14 cellular contexts compared by ENCODE assay signal in genomic region chr9:129330711-129331279, GRCh38.
DNase-seq lines count a peak whose midpoint lies in the region; ATAC-seq, FAIRE-seq and TF ChIP-seq lines count a peak whose summit lies in the region.
"Had no signal": no experiment of that assay in that cellular context is flagged by ENCODE, and none has a peak within 500 bp of the region (broad histone marks: within the 10 kb centered on the region; RNA-seq: fewer than 3 reads in every experiment).

No MANE protein-coding gene starts in this region.

- no peak overlapping the region for H3K4me3 Mint-ChIP-seq in activated CD4-positive, alpha-beta memory T cell treated with anti-CD3 and anti-CD28 coated beads, Interleukin-2, amount 10 ng/mL, durations not matched to agents 7 days and 5 days
- H3K4me3 Mint-ChIP-seq: activated T-helper 1 cell treated with anti-CD3 and anti-CD28 coated beads, Interleukin-12 subunit alpha, Interleukin-12 subunit beta, Interleukin-2, Interleukin-4 antibody, amounts not matched to agents 30 ng/mL and 10 ng/mL and 1 ng/mL, durations not matched to agents 14 hours and 24 hours and 36 hours had no signal

- H3K9me3 ChIP-seq in A549 (peaks cover 16% of the 10 kb centered on the region), GM23248 (ENCODE audit: low read depth) (no peaks in the 10 kb centered on the region), SK-N-SH (no peaks in the 10 kb centered on the region), hepatocyte (ENCODE audit: low read depth) (no peaks in the 10 kb centered on the region)
- H3K9me3 ChIP-seq: prostate gland had no signal

- H2AFZ ChIP-seq in GM23248: no peak overlapping the region
- H2AFZ ChIP-seq in SK-N-SH (ENCODE audit: low read depth): no peak overlapping the region
- H2AFZ ChIP-seq in hepatocyte: no peak overlapping the region

- 91% methylated on average over 3 of the region's 3 CpGs for WGBS in A549 (ENCODE audit: missing lambda C conversion rate)
- 95 to 97% methylated on average over 3 of the region's 3 CpGs for WGBS in GM23248 (ENCODE audit: low coverage in 1 of 2, low lambda C conversion rate in 2 of 2, missing lambda C conversion rate in 2 of 2), 2 experiments
- 97% methylated on average over 3 of the region's 3 CpGs for WGBS in SK-N-SH (ENCODE audit: low lambda C conversion rate)
- 93% methylated on average over 3 of the region's 3 CpGs for WGBS in hepatocyte (ENCODE audit: low lambda C conversion rate, missing lambda C conversion rate)

- H4K20me1 ChIP-seq in GM23248 (ENCODE audit: insufficient read depth) (no peaks in the 10 kb centered on the region), SK-N-SH (ENCODE audit: insufficient read depth) (no peaks in the 10 kb centered on the region), hepatocyte (ENCODE audit: insufficient read depth, poor library complexity, severe bottlenecking) (no peaks in the 10 kb centered on the region)

- H3K4me3 ChIP-seq in A549 (no peak overlapping the region), GM23248 (no peak overlapping the region), SK-N-SH (ENCODE audit: low read depth in 2 of 2, low read length in 1 of 2) (no peak overlapping the region), hepatocyte (no peak overlapping the region)
- H3K4me3 ChIP-seq: prostate gland, SJSA1 had no signal

- H3K79me2 ChIP-seq in GM23248 (ENCODE audit: insufficient read depth) (no peaks in the 10 kb centered on the region), SK-N-SH (ENCODE audit: insufficient read depth) (no peaks in the 10 kb centered on the region), hepatocyte (no peaks in the 10 kb centered on the region)

- no peak overlapping the region for H3K9ac ChIP-seq in GM23248
- H3K9ac ChIP-seq in SK-N-SH: no peak overlapping the region

- TF ChIP-seq CTCF in A549 (IDR thresholded peaks at IDR 0.05): no peak
- TF ChIP-seq CTCF in SK-N-SH (IDR thresholded peaks at IDR 0.05): no peak
- no peak for TF ChIP-seq CTCF in hepatocyte (IDR thresholded peaks at IDR 0.05; ENCODE audit: poor library complexity)

- H3K9me3 Mint-ChIP-seq in activated CD4-positive, alpha-beta memory T cell treated with anti-CD3 and anti-CD28 coated beads, Interleukin-2, amount 10 ng/mL, durations not matched to agents 7 days and 5 days: peaks cover 12% of the 10 kb centered on the region

- H3K36me3 ChIP-seq in GM23248 (ENCODE audit: low read depth): no peaks in the 10 kb centered on the region
- H3K36me3 ChIP-seq in SK-N-SH (replicated peaks in 1 of 2; ENCODE audit: control insufficient read depth in 1 of 2, insufficient read depth in 2 of 2, low read length in 1 of 2): no peaks in the 10 kb centered on the region
- H3K36me3 ChIP-seq in hepatocyte (replicated peaks; ENCODE audit: insufficient read depth, low read depth): no peaks in the 10 kb centered on the region
- H3K36me3 ChIP-seq: prostate gland, SJSA1 had no signal

- no peaks in the 10 kb centered on the region for H3K9me2 ChIP-seq in GM23248 (ENCODE audit: insufficient read depth)
- H3K9me2 ChIP-seq in SK-N-SH: no peaks in the 10 kb centered on the region
- no peaks in the 10 kb centered on the region for H3K9me2 ChIP-seq in hepatocyte (replicated peaks; ENCODE audit: insufficient read depth)

- DNase-seq in A549 (ENCODE audit: low read depth in 1 of 2, low spot score in 1 of 2) (peak in 1 of 2 experiments; percentile 85), GM23248 (peak; percentile 62), SK-N-SH (no peak), hepatocyte (ENCODE audit: low spot score) (no peak), RCC 7860 (ENCODE audit: low spot score) (no peak), head of caudate nucleus (no peak)
- no peak for DNase-seq in activated CD4-positive, alpha-beta memory T cell treated with anti-CD3 and anti-CD28 coated beads, Interleukin-2, amount 10 ng/mL, durations not matched to agents 7 days and 5 days
- DNase-seq: GF-D8, NCI-H446 had no signal

- peaks cover 10% of the 10 kb centered on the region for H3K27me3 Mint-ChIP-seq in activated CD4-positive, alpha-beta memory T cell treated with anti-CD3 and anti-CD28 coated beads, Interleukin-2, amount 10 ng/mL, durations not matched to agents 7 days and 5 days

- H3K27me3 ChIP-seq in GM23248 (replicated peaks; ENCODE audit: insufficient read depth) (no peaks in the 10 kb centered on the region), SK-N-SH (ENCODE audit: insufficient read depth) (no peaks in the 10 kb centered on the region), hepatocyte (no peaks in the 10 kb centered on the region)
- H3K27me3 ChIP-seq: SJSA1 had no signal

- H3K4me1 ChIP-seq in A549 (peaks cover 50% of the 10 kb centered on the region), GM23248 (ENCODE audit: insufficient read depth) (peaks cover 23% of the 10 kb centered on the region), SK-N-SH (ENCODE audit: control insufficient read depth in 1 of 2, insufficient read depth in 2 of 2, low read depth in 1 of 2, low read length in 1 of 2) (peaks cover 20 to 21% of the 10 kb centered on the region in 2 experiments; a peak in 3 of 4 replicates), hepatocyte (ENCODE audit: insufficient read depth) (peaks cover 20% of the 10 kb centered on the region)

- TF ChIP-seq RAD21 in A549 (conservative IDR thresholded peaks at IDR 0.05 in 1 of 2, IDR thresholded peaks at IDR 0.05 in 1 of 2) (no peak), SK-N-SH (IDR thresholded peaks at IDR 0.05; ENCODE audit: low read length) (no peak)

- H3K4me2 ChIP-seq in A549: no peak overlapping the region
- H3K4me2 ChIP-seq in GM23248 (ENCODE audit: unreplicated experiment): no peak overlapping the region
- H3K4me2 ChIP-seq in SK-N-SH: no peak overlapping the region
- H3K4me2 ChIP-seq in hepatocyte: no peak overlapping the region

- H3K27ac ChIP-seq in A549 (peak overlapping the region; percentile 33 to 99; a peak in 4 of 6 replicates), GM23248 (no peak overlapping the region), SK-N-SH (ENCODE audit: low read depth in 2 of 2, low read length in 1 of 2) (no peak overlapping the region), hepatocyte (peak overlapping the region; percentile 87)
- H3K27ac ChIP-seq: SJSA1 had no signal

- POLR2A ChIA-PET in A549 (lab: Yijun Ruan, JAX) (no interaction called here), SK-N-SH (lab: Yijun Ruan, JAX) (no interaction called here)
- POLR2A ChIA-PET in activated CD4-positive, alpha-beta memory T cell treated with anti-CD3 and anti-CD28 coated beads, Interleukin-2, amount 10 ng/mL, durations not matched to agents 7 days and 5 days (lab: Charles Lee): no interaction called here

- TF ChIP-seq EP300 in A549 (IDR thresholded peaks at IDR 0.05) (no peak), SK-N-SH (IDR thresholded peaks at IDR 0.05; ENCODE audit: borderline replicate concordance in 1 of 2, low read depth in 1 of 2, low read length in 1 of 2) (no peak)

- peaks cover 8% of the 10 kb centered on the region for H3K4me1 Mint-ChIP-seq in activated CD4-positive, alpha-beta memory T cell treated with anti-CD3 and anti-CD28 coated beads, Interleukin-2, amount 10 ng/mL, durations not matched to agents 7 days and 5 days

- ATAC-seq in A549 (no peak), HG03196 (IDR thresholded peaks at IDR 0.05; ENCODE audit: unreplicated experiment) (no peak)
- ATAC-seq: activated CD4-positive, CD25-positive, alpha-beta regulatory T cell treated with anti-CD3 and anti-CD28 coated beads, Interleukin-2, amount 50 U/mL, for 24 hours had no signal

- CTCF ChIA-PET in A549 (lab: Yijun Ruan, JAX) (interaction anchor here (0.9 to 1.6 kb wide), 2 partner anchors 146 to 191 kb away, joined by 3 to 7 read pairs; no protein-coding TSS in a partner anchor), SK-N-SH (lab: Yijun Ruan, JAX) (no interaction called here)
- CTCF ChIA-PET in activated CD4-positive, alpha-beta memory T cell treated with anti-CD3 and anti-CD28 coated beads, Interleukin-2, amount 10 ng/mL, durations not matched to agents 7 days and 5 days (lab: Charles Lee): no interaction called here

- H3K27ac Mint-ChIP-seq in activated CD4-positive, alpha-beta memory T cell treated with anti-CD3 and anti-CD28 coated beads, Interleukin-2, amount 10 ng/mL, durations not matched to agents 7 days and 5 days: no peak overlapping the region
- H3K27ac Mint-ChIP-seq: activated T-helper 1 cell treated with anti-CD3 and anti-CD28 coated beads, Interleukin-12 subunit alpha, Interleukin-12 subunit beta, Interleukin-2, Interleukin-4 antibody, amounts not matched to agents 30 ng/mL and 10 ng/mL and 1 ng/mL, durations not matched to agents 14 hours and 24 hours and 36 hours had no signal

- no peak for FAIRE-seq in A549 (lab: Jason Lieb, UNC)
- FAIRE-seq in RCC 7860 (lab: Jason Lieb, UNC): no peak

- no peaks in the 10 kb centered on the region for H3K36me3 Mint-ChIP-seq in activated CD4-positive, alpha-beta memory T cell treated with anti-CD3 and anti-CD28 coated beads, Interleukin-2, amount 10 ng/mL, durations not matched to agents 7 days and 5 days (ENCODE audit: low read depth)

- H3F3A ChIP-seq in GM23248 (ENCODE audit: insufficient read depth) (peaks cover 32% of the 10 kb centered on the region), SK-N-SH (replicated peaks; ENCODE audit: insufficient read depth) (peaks cover 32% of the 10 kb centered on the region)

- in situ Hi-C loops in GM23248 (cut with MboI): no loop called here

- intact Hi-C loops in head of caudate nucleus (cut with DNase I): no loop called here

- TF ChIP-seq POLR2A in A549 (IDR thresholded peaks at IDR 0.05; ENCODE audit: low read length): no peak

TF ChIP-seq in A549, 52 proteins besides CTCF, POLR2A, EP300 and RAD21 (continues in another document):
- TF ChIP-seq GATA3 (IDR thresholded peaks at IDR 0.05; ENCODE audit: borderline replicate concordance) (peak; percentile 29; the same call in 1 of the 2 replicates), TP53 (CRISPR knock-in tag; IDR thresholded peaks at IDR 0.05) (no peak), FOSB (CRISPR knock-in tag; IDR thresholded peaks at IDR 0.05) (no peak)

TF ChIP-seq in SK-N-SH, 30 proteins besides CTCF, POLR2A, EP300 and RAD21:
- no peak for TF ChIP-seq TCF12 (IDR thresholded peaks at IDR 0.05)
- TF ChIP-seq YY1 (IDR thresholded peaks at IDR 0.05; ENCODE audit: low read depth): peak; percentile 51; the same call in 1 of the 2 replicates
- TF ChIP-seq USF2 (IDR thresholded peaks at IDR 0.05; ENCODE audit: borderline replicate concordance, low read depth, low read length): no peak

Comparison
In these comparisons a context has a peak if more than half of its experiments do, and no peak if none do; other contexts are left out.
1. H3K27ac ChIP-seq: peak in A549 (2 of 2) and hepatocyte (single experiment); none in GM23248 (single experiment) and SK-N-SH (0 of 2).